ENCODE assay signal across 13 cellular contexts in genomic region chr19:2574971-2575630, GRCh38.
DNase-seq lines count a peak whose midpoint lies in the region; ATAC-seq and TF ChIP-seq lines count a peak whose summit lies in the region.
"Had no signal": no experiment of that assay in that cellular context is flagged by ENCODE, and none has a peak within 500 bp of the region (broad histone marks: within the 10 kb centered on the region; RNA-seq: fewer than 3 reads in every experiment).

No MANE protein-coding gene starts in this region.

- H3K27ac ChIP-seq in right cardiac atrium (ENCODE audit: low read length) = no peak overlapping the region
- no peak overlapping the region for H3K27ac ChIP-seq in left ventricle myocardium inferior (replicated peaks)
- H3K27ac ChIP-seq in neuronal stem cell (replicated peaks; ENCODE audit: low read length) = no peak overlapping the region
- no peak overlapping the region for H3K27ac ChIP-seq in upper lobe of right lung
- H3K27ac ChIP-seq in stomach = peak overlapping the region in 1 of 5 donors; percentile 88
- H3K27ac ChIP-seq: C4-2B had no signal

- H3K23ac ChIP-seq in neuronal stem cell (ENCODE audit: low read depth, low read length, poor library complexity) = peak overlapping the region; percentile 22

- peaks cover 53% of the 10 kb centered on the region for H3K4me1 Mint-ChIP-seq in chondrocyte (ENCODE audit: low read depth)

- H3K4me1 ChIP-seq in right cardiac atrium (ENCODE audit: control insufficient read depth, insufficient read depth, low read length) (peaks cover 12% of the 10 kb centered on the region), left ventricle myocardium inferior (peaks cover 43% of the 10 kb centered on the region), neuronal stem cell (ENCODE audit: control insufficient read depth in 2 of 2, insufficient read depth in 1 of 2, low read depth in 1 of 2, low read length in 2 of 2) (peaks cover 5 to 9% of the 10 kb centered on the region in 2 donors), upper lobe of right lung (peaks cover 29% of the 10 kb centered on the region), stomach (peaks cover 31 to 43% (median 41%) of the 10 kb centered on the region in 4 donors)

- peak overlapping the region; percentile 95 for H4K91ac ChIP-seq in neuronal stem cell (ENCODE audit: low read depth, low read length, poor library complexity)

- TF ChIP-seq CTCF in left ventricle myocardium inferior (IDR thresholded peaks at IDR 0.05; ENCODE audit: borderline replicate concordance) (no peak), chondrocyte (IDR thresholded peaks at IDR 0.05) (no peak), upper lobe of right lung (IDR thresholded peaks at IDR 0.05) (no peak), stomach (IDR thresholded peaks at IDR 0.05) (no peak)

- H3K4me3 ChIP-seq in right cardiac atrium (ENCODE audit: low read length) (no peak overlapping the region), left ventricle myocardium inferior (no peak overlapping the region), neuronal stem cell (ENCODE audit: low read length in 2 of 2) (peak overlapping the region in 1 of 2 donors; percentile 41), upper lobe of right lung (no peak overlapping the region), stomach (no peak overlapping the region)

- DNase-seq in right cardiac atrium = peak in 2 of 3 donors; percentile 30 to 39
- DNase-seq in left ventricle myocardium inferior = no peak
- peak; percentile 36 for DNase-seq in chondrocyte (ENCODE audit: low spot score)
- no peak for DNase-seq in neuronal stem cell (ENCODE audit: low spot score)
- peak; percentile 28 for DNase-seq in upper lobe of right lung
- DNase-seq in stimulated activated CD4-positive, alpha-beta T cell treated with anti-CD3 and anti-CD28 coated beads, Interleukin-4, amount 100 ng/mL, for 1 hour = no peak
- DNase-seq in NCI-H748 treated with DMSO at 0.1 percent for 48 hours (lab: John Stamatoyannopoulos, UW) = no peak
- DNase-seq in stomach = no peak
- DNase-seq: GDM1; H7; NCI-H187 treated with DMSO at 0.1 percent for 48 hours; NK-92 treated with Interleukin-12 subunit alpha and Interleukin-12 subunit beta, amount 100 ng/mL, for 24 hours had no signal

- no peaks in the 10 kb centered on the region for H3K79me1 ChIP-seq in neuronal stem cell (ENCODE audit: low read depth, low read length)

- ATAC-seq in right cardiac atrium = no peak
- ATAC-seq in upper lobe of right lung = no peak

- peak overlapping the region; percentile 70 for H3K9ac ChIP-seq in neuronal stem cell (ENCODE audit: low read depth, low read length, poor library complexity)

- H2AFZ ChIP-seq in neuronal stem cell (ENCODE audit: low read length) = no peak overlapping the region

- no peaks in the 10 kb centered on the region for H3K36me3 Mint-ChIP-seq in chondrocyte (ENCODE audit: low read depth)

- H3K4ac ChIP-seq in neuronal stem cell (ENCODE audit: low read length) = no peak overlapping the region

- H3K4me3 Mint-ChIP-seq in chondrocyte (ENCODE audit: unreplicated experiment) = no peak overlapping the region

- H3K9me3 ChIP-seq in right cardiac atrium (ENCODE audit: control insufficient read depth, low read length) (no peaks in the 10 kb centered on the region), left ventricle myocardium inferior (replicated peaks) (peaks cover 3% of the 10 kb centered on the region), neuronal stem cell (replicated peaks in 1 of 2; ENCODE audit: control insufficient read depth in 2 of 2, insufficient read depth in 1 of 2, low read depth in 1 of 2, low read length in 2 of 2) (peaks cover 0 to 4% of the 10 kb centered on the region in 2 donors), upper lobe of right lung (no peaks in the 10 kb centered on the region), stomach (no peaks in the 10 kb centered on the region)

- TF ChIP-seq EP300 in stomach (IDR thresholded peaks at IDR 0.05) = no peak

- no peak overlapping the region for H3K4me2 ChIP-seq in neuronal stem cell (ENCODE audit: insufficient read depth, low read length, poor library complexity, severe bottlenecking)

- H3K27me3 ChIP-seq in right cardiac atrium (ENCODE audit: control insufficient read depth, insufficient read depth) (no peaks in the 10 kb centered on the region), left ventricle myocardium inferior (ENCODE audit: low read depth) (no peaks in the 10 kb centered on the region), neuronal stem cell (ENCODE audit: control insufficient read depth in 3 of 3, insufficient read depth in 3 of 3, low read depth in 1 of 3, low read length in 3 of 3) (peaks cover 0 to 11% (median 0%) of the 10 kb centered on the region in 3 experiments), upper lobe of right lung (no peaks in the 10 kb centered on the region), stomach (no peaks in the 10 kb centered on the region)

- no peaks in the 10 kb centered on the region for H3K36me3 ChIP-seq in left ventricle myocardium inferior
- no peaks in the 10 kb centered on the region for H3K36me3 ChIP-seq in neuronal stem cell (replicated peaks in 1 of 2; ENCODE audit: control insufficient read depth in 2 of 2, insufficient read depth in 2 of 2, low read length in 2 of 2)
- no peaks in the 10 kb centered on the region for H3K36me3 ChIP-seq in upper lobe of right lung
- no peaks in the 10 kb centered on the region for H3K36me3 ChIP-seq in stomach

- 93% methylated on average over 19 of the region's 19 CpGs for WGBS in right cardiac atrium
- WGBS in neuronal stem cell (ENCODE audit: extremely low coverage in 2 of 2, insufficient read length in 2 of 2, insufficient replicate concordance in 1 of 2), 2 donors = no CpG with 5 or more reads among the region's 19 CpGs
- 88 to 93% (median 90%) methylated on average over 16 to 19 of the region's 19 CpGs for WGBS in stomach, 5 donors

- H3K9me3 Mint-ChIP-seq in chondrocyte (ENCODE audit: low read depth) = peaks cover 3% of the 10 kb centered on the region

- H2BK15ac ChIP-seq in neuronal stem cell (ENCODE audit: low read length) = no peak overlapping the region

- TF ChIP-seq POLR2A in stomach (IDR thresholded peaks at IDR 0.05) = no peak

- peak overlapping the region; percentile 22 for H3K27ac Mint-ChIP-seq in chondrocyte (ENCODE audit: unreplicated experiment)

- H4K8ac ChIP-seq in neuronal stem cell (ENCODE audit: low read depth, low read length) = peak overlapping the region; percentile 17

- no peak overlapping the region for H2AK5ac ChIP-seq in neuronal stem cell (ENCODE audit: low read depth, low read length)

- no peak overlapping the region for H2BK120ac ChIP-seq in neuronal stem cell (ENCODE audit: low read depth, low read length)

- no peak overlapping the region for H3K18ac ChIP-seq in neuronal stem cell (ENCODE audit: low read length)

- peak overlapping the region; percentile 10 for H3K14ac ChIP-seq in neuronal stem cell (ENCODE audit: low read length)

- H3K27me3 Mint-ChIP-seq in chondrocyte (ENCODE audit: low read depth) = no peaks in the 10 kb centered on the region

- H2BK5ac ChIP-seq in neuronal stem cell (ENCODE audit: low read length) = no peak overlapping the region

- intact Hi-C loops in right cardiac atrium (cut with DNase I) = loop anchor here (5.0 to 10.0 kb wide), 4 partner anchors 33 to 100 kb away; partner anchors contain the start of gene GADD45B (in 3 of the 4)
- intact Hi-C loops in left ventricle myocardium inferior (cut with micrococcal nuclease) = no loop called here
- intact Hi-C loops in upper lobe of right lung (cut with DNase I) = loop anchor here (5.0 to 10.0 kb wide), 2 partner anchors 33 to 100 kb away; partner anchors contain the start of gene GADD45B
- intact Hi-C loops in stomach (cut with DNase I; ENCODE audit: low total_unique reads) = no loop called here

- peak overlapping the region; percentile 90 for H2BK12ac ChIP-seq in neuronal stem cell (ENCODE audit: low read length)

Comparison
In these comparisons a context has a peak if more than half of its experiments do, and no peak if none do; other contexts are left out.
1. DNase-seq: peak in right cardiac atrium (2 of 3), chondrocyte (single experiment) and upper lobe of right lung (single experiment); none in left ventricle myocardium inferior (single experiment), neuronal stem cell (single experiment), stimulated activated CD4-positive, alpha-beta T cell treated with anti-CD3 and anti-CD28 coated beads, Interleukin-4, amount 100 ng/mL, for 1 hour (single experiment), NCI-H748 treated with DMSO at 0.1 percent for 48 hours (single experiment) and stomach (single experiment).
2. intact Hi-C loops: an anchor here in right cardiac atrium (5.0 to 10.0 kb wide) and upper lobe of right lung (5.0 to 10.0 kb wide); none called in left ventricle myocardium inferior and stomach.